In the genomic region with DNA sequence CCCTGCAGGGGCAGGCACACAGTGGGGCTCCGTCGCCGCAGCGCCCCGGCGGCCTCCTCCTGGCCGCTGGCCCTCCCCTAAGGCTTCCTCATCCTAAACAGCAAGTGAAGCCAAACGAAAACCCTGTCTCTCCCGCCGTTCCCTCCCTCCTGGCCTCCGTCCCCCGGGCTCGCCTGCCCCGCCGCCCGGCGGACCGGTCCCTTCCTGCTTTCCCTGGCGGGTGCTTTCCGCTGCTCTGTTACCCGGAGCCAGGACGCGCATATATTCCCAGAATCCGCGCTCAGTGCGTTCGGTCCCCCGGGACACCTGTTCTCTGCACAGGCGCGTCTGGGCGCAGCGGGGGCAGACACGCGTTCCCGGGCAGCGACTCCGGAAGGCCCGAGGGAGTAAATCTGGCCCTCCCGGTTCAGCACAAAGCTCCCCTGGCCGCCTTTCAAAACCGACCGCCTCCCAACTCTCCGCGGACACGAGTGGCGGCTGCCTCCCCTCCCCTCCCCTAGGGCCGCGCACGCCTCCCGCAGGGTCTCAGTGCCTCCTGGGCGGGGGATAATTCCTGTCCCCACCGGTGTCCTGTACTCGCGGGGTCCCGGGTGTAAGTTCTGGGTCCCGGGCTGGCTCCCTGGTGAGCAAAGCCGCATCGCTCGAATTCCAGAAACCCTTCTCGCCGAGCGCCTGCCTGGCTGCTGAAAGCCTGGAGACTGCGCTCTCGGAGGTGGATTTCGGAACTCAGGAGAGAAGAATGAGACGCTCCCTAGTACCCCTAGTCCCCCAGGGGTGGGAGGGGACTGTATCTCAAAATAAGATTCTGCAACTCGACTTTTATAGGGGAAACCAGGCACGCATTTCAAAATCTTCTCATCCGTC, we compare ENCODE assay signal across 9 cellular contexts. TPM values are rescaled to one million over a fixed set of nuclear protein-coding genes. Genes with fewer than 3 reads are reported as not detected.
DNase-seq lines count a peak whose midpoint lies in the region; ATAC-seq and TF ChIP-seq lines count a peak whose summit lies in the region.
"Had no signal": no experiment of that assay in that cellular context is flagged by ENCODE, and none has a peak within 500 bp of the region (broad histone marks: within the 10 kb centered on the region; RNA-seq: fewer than 3 reads in every experiment).

No MANE protein-coding gene starts in this region.

- no peak for TF ChIP-seq POLR2A in spleen (IDR thresholded peaks at IDR 0.05)
- TF ChIP-seq POLR2A in erythroblast (IDR thresholded peaks at IDR 0.05; ENCODE audit: low read length) = no peak

- H3K36me3 ChIP-seq in HUES48 (ENCODE audit: control insufficient read depth, insufficient read depth, low read length) (no peaks in the 10 kb centered on the region), kidney epithelial cell (ENCODE audit: control insufficient read depth, insufficient read depth, low read length) (no peaks in the 10 kb centered on the region), spleen (no peaks in the 10 kb centered on the region)

- no peak for TF ChIP-seq CTCF in brain (conservative IDR thresholded peaks at IDR 0.05)
- no peak for TF ChIP-seq CTCF in kidney epithelial cell (IDR thresholded peaks at IDR 0.05; ENCODE audit: insufficient read depth, low read length, poor library complexity, severe bottlenecking)
- no peak for TF ChIP-seq CTCF in spleen (IDR thresholded peaks at IDR 0.05 in 8 of 11, conservative IDR thresholded peaks at IDR 0.05 in 3 of 11)

- H3K27me3 ChIP-seq in HUES48 (ENCODE audit: control insufficient read depth, insufficient read depth, low read length) (peaks cover 46% of the 10 kb centered on the region), kidney epithelial cell (ENCODE audit: control insufficient read depth, insufficient read depth, low read length) (peaks cover 33% of the 10 kb centered on the region), spleen (replicated peaks in 1 of 7) (peaks cover 0 to 73% (median 38%) of the 10 kb centered on the region in 7 donors)

- peaks cover 84% of the 10 kb centered on the region for H3K27me3 Mint-ChIP-seq in brain

- no peak overlapping the region for H3K9ac ChIP-seq in HUES48 (ENCODE audit: low read depth, low read length)

- H3K4me3 ChIP-seq in HUES48 (ENCODE audit: low read depth, low read length) (peak overlapping the region; percentile 69), kidney epithelial cell (ENCODE audit: low read depth, low read length) (peak overlapping the region; percentile 31), spleen (peak overlapping the region in 7 of 8 donors; percentile 13 to 58 (median 21))

- ATAC-seq in HG02885 (IDR thresholded peaks at IDR 0.05; ENCODE audit: poor library complexity, unreplicated experiment) = no peak

- H3K27ac ChIP-seq in HUES48 (ENCODE audit: low read depth, low read length) (peak overlapping the region; percentile 52), spleen (no peak overlapping the region)

- peak overlapping the region; percentile 70 to 82 (median 78) for H3K4me3 Mint-ChIP-seq in brain
- H3K4me3 Mint-ChIP-seq: central memory CD8-positive, alpha-beta T cell had no signal

- peaks cover 6% of the 10 kb centered on the region for H3K4me1 Mint-ChIP-seq in brain
- H3K4me1 Mint-ChIP-seq: central memory CD8-positive, alpha-beta T cell had no signal

- intact Hi-C loops in spleen (cut with DNase I; ENCODE audit: low total_unique reads) = no loop called here

- no peak for DNase-seq in kidney epithelial cell (ENCODE audit: low read depth)
- DNase-seq in spleen = peak; percentile 63
- no peak for DNase-seq in T-helper 2 cell
- no peak for DNase-seq in erythroblast (lab: John Stamatoyannopoulos, UW)
- no peak for DNase-seq in NCI-H82 (lab: John Stamatoyannopoulos, UW)

- WGBS in spleen, 5 donors = 2 to 13% (median 2%) methylated on average over 23 to 69 of the region's 69 CpGs

- H3K36me3 Mint-ChIP-seq in brain = no peaks in the 10 kb centered on the region

- peaks cover 2 to 14% (median 8%) of the 10 kb centered on the region in 5 experiments for H3K9me3 Mint-ChIP-seq in brain
- H3K9me3 Mint-ChIP-seq: central memory CD8-positive, alpha-beta T cell had no signal

- peaks cover 11% of the 10 kb centered on the region for H3K4me1 ChIP-seq in HUES48 (ENCODE audit: control insufficient read depth, insufficient read depth, low read length)
- H3K4me1 ChIP-seq in spleen = peaks cover 6 to 21% (median 18%) of the 10 kb centered on the region in 6 donors

- H3K9me3 ChIP-seq in HUES48 (ENCODE audit: control insufficient read depth, insufficient read depth, low read length) (no peaks in the 10 kb centered on the region), spleen (no peaks in the 10 kb centered on the region)

- H3K27ac Mint-ChIP-seq in brain = no peak overlapping the region

RNA-seq across cellular contexts. Expression of gene CEP170B, which starts 21.4 kb away (rescaled TPM):
- polyA plus RNA-seq in brain (ENCODE audit: insufficient read depth, low read depth, low replicate concordance) = 35.2 TPM
- 51.9 and 60.9 TPM in 2 replicates for total RNA-seq in kidney epithelial cell
- total RNA-seq in spleen = 10 to 100 TPM in 1 of 7 donors, 1 to 10 TPM in 6; 5.2 to 12.6 (median 5.9) TPM
- 1 to 10 TPM in 1 of 3 donors, under 1 TPM in 2; 0.58 to 3.8 (median 0.72) TPM for polyA plus RNA-seq in spleen

RNA-seq across cellular contexts. Expression of gene ZBTB42, which starts 42.8 kb away (rescaled TPM):
- polyA plus RNA-seq in brain (ENCODE audit: insufficient read depth, low read depth, low replicate concordance) (2.2 TPM), spleen (1 to 10 TPM in 2 of 3 donors, under 1 TPM in 1; 0.74 to 2.9 (median 1.1) TPM)
- total RNA-seq in kidney epithelial cell (8.4 and 13.8 TPM in 2 replicates), spleen (10 to 100 TPM in 1 of 7 donors, 1 to 10 TPM in 6; 4.2 to 11.5 (median 7.9) TPM)

RNA-seq across cellular contexts. Expression of gene AKT1, which starts 48.1 kb away (rescaled TPM):
- polyA plus RNA-seq in brain (ENCODE audit: insufficient read depth, low read depth, low replicate concordance) (192 TPM), spleen (100 to 1,000 TPM in 1 of 3 donors, 10 to 100 TPM in 2; 56.2 to 114 (median 61.6) TPM)
- total RNA-seq in kidney epithelial cell (144 and 159 TPM in 2 replicates), spleen (100 to 1,000 TPM; 107 to 184 (median 141) TPM)
